ENCODE assay signal across 1 cellular context in the genomic region with DNA sequence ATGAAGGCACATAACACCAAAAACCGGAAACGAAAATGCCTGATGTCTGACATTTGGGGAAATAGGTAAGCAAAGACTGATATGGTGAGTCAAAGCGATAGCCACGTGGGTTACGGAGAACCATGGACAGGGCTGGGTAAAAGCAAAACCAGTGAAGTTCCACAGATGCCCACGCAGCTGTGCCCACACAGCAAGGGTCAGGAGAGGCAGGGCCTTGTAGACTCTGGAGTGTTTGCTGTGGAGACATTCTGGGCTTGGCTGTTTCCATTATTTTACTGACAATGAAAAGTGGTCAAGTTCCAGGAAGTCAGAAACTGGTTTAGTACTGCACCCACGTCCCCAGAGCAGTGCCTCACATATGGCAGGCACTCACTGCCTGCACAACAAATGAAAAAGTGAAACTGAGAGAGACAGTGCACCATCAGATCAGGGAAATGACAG.
TF ChIP-seq lines count a peak whose summit lies in the region.

No MANE protein-coding gene starts in this region.

TF ChIP-seq in GM12878, 131 proteins besides CTCF, POLR2A, EP300 and RAD21 (continued from another document and continues in another):
- TF ChIP-seq, protein P1, sequence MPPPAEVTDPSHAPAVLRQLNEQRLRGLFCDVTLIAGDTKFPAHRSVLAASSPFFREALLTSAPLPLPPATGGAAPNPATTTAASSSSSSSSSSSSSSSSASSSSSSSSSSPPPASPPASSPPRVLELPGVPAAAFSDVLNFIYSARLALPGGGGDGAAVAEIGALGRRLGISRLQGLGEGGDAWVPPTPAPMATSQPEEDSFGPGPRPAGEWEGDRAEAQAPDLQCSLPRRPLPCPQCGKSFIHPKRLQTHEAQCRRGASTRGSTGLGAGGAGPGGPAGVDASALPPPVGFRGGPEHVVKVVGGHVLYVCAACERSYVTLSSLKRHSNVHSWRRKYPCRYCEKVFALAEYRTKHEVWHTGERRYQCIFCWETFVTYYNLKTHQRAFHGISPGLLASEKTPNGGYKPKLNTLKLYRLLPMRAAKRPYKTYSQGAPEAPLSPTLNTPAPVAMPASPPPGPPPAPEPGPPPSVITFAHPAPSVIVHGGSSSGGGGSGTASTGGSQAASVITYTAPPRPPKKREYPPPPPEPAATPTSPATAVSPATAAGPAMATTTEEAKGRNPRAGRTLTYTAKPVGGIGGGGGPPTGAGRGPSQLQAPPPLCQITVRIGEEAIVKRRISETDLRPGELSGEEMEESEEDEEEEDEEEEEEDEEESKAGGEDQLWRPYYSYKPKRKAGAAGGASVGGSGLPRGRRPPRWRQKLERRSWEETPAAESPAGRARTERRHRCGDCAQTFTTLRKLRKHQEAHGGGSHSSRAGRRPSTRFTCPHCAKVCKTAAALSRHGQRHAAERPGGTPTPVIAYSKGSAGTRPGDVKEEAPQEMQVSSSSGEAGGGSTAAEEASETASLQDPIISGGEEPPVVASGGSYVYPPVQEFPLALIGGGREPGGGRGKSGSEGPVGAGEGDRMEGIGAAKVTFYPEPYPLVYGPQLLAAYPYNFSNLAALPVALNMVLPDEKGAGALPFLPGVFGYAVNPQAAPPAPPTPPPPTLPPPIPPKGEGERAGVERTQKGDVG (CRISPR knock-in tag; IDR thresholded peaks at IDR 0.05) = no peak
- peak; percentile 67; the same call in 1 of the 2 replicates for TF ChIP-seq JUND (IDR thresholded peaks at IDR 0.05; ENCODE audit: low read depth, low read length)
- TF ChIP-seq NBN (IDR thresholded peaks at IDR 0.05) = 0 out of 2 replicates have a peak, but pooled peaks have one; percentile 44
- 0 out of 3 replicates have a peak, but pooled peaks have one; percentile 66 for TF ChIP-seq POU2F2 (IDR thresholded peaks at IDR 0.05; ENCODE audit: borderline replicate concordance, low read depth, low read length)
- no peak for TF ChIP-seq SREBF1 (IDR thresholded peaks at IDR 0.05; ENCODE audit: low read length)
- peak; percentile 18; the same call in 1 of the 2 replicates for TF ChIP-seq TBL1XR1 (IDR thresholded peaks at IDR 0.05; ENCODE audit: low read depth, low read length)
- TF ChIP-seq SMAD5 (IDR thresholded peaks at IDR 0.05; ENCODE audit: low read depth) = no peak
- TF ChIP-seq, protein P2, sequence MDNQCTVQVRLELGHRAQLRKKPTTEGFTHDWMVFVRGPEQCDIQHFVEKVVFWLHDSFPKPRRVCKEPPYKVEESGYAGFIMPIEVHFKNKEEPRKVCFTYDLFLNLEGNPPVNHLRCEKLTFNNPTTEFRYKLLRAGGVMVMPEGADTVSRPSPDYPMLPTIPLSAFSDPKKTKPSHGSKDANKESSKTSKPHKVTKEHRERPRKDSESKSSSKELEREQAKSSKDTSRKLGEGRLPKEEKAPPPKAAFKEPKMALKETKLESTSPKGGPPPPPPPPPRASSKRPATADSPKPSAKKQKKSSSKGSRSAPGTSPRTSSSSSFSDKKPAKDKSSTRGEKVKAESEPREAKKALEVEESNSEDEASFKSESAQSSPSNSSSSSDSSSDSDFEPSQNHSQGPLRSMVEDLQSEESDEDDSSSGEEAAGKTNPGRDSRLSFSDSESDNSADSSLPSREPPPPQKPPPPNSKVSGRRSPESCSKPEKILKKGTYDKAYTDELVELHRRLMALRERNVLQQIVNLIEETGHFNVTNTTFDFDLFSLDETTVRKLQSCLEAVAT (IDR thresholded peaks at IDR 0.05) = no peak
- TF ChIP-seq, protein P3, sequence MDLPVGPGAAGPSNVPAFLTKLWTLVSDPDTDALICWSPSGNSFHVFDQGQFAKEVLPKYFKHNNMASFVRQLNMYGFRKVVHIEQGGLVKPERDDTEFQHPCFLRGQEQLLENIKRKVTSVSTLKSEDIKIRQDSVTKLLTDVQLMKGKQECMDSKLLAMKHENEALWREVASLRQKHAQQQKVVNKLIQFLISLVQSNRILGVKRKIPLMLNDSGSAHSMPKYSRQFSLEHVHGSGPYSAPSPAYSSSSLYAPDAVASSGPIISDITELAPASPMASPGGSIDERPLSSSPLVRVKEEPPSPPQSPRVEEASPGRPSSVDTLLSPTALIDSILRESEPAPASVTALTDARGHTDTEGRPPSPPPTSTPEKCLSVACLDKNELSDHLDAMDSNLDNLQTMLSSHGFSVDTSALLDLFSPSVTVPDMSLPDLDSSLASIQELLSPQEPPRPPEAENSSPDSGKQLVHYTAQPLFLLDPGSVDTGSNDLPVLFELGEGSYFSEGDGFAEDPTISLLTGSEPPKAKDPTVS (IDR thresholded peaks at IDR 0.05; ENCODE audit: low read depth, low read length) = no peak
- TF ChIP-seq, protein P4, sequence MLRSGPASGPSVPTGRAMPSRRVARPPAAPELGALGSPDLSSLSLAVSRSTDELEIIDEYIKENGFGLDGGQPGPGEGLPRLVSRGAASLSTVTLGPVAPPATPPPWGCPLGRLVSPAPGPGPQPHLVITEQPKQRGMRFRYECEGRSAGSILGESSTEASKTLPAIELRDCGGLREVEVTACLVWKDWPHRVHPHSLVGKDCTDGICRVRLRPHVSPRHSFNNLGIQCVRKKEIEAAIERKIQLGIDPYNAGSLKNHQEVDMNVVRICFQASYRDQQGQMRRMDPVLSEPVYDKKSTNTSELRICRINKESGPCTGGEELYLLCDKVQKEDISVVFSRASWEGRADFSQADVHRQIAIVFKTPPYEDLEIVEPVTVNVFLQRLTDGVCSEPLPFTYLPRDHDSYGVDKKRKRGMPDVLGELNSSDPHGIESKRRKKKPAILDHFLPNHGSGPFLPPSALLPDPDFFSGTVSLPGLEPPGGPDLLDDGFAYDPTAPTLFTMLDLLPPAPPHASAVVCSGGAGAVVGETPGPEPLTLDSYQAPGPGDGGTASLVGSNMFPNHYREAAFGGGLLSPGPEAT (IDR thresholded peaks at IDR 0.05; ENCODE audit: low read depth) = 0 out of 2 replicates have a peak, but pooled peaks have one; percentile 12
- TF ChIP-seq, protein P5, sequence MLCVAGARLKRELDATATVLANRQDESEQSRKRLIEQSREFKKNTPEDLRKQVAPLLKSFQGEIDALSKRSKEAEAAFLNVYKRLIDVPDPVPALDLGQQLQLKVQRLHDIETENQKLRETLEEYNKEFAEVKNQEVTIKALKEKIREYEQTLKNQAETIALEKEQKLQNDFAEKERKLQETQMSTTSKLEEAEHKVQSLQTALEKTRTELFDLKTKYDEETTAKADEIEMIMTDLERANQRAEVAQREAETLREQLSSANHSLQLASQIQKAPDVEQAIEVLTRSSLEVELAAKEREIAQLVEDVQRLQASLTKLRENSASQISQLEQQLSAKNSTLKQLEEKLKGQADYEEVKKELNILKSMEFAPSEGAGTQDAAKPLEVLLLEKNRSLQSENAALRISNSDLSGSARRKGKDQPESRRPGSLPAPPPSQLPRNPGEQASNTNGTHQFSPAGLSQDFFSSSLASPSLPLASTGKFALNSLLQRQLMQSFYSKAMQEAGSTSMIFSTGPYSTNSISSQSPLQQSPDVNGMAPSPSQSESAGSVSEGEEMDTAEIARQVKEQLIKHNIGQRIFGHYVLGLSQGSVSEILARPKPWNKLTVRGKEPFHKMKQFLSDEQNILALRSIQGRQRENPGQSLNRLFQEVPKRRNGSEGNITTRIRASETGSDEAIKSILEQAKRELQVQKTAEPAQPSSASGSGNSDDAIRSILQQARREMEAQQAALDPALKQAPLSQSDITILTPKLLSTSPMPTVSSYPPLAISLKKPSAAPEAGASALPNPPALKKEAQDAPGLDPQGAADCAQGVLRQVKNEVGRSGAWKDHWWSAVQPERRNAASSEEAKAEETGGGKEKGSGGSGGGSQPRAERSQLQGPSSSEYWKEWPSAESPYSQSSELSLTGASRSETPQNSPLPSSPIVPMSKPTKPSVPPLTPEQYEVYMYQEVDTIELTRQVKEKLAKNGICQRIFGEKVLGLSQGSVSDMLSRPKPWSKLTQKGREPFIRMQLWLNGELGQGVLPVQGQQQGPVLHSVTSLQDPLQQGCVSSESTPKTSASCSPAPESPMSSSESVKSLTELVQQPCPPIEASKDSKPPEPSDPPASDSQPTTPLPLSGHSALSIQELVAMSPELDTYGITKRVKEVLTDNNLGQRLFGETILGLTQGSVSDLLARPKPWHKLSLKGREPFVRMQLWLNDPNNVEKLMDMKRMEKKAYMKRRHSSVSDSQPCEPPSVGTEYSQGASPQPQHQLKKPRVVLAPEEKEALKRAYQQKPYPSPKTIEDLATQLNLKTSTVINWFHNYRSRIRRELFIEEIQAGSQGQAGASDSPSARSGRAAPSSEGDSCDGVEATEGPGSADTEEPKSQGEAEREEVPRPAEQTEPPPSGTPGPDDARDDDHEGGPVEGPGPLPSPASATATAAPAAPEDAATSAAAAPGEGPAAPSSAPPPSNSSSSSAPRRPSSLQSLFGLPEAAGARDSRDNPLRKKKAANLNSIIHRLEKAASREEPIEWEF (IDR thresholded peaks at IDR 0.05; ENCODE audit: insufficient replicate concordance, low read depth, low read length) = no peak
- TF ChIP-seq JUNB (IDR thresholded peaks at IDR 0.05) = peak; percentile 94
- TF ChIP-seq BACH1 (IDR thresholded peaks at IDR 0.05; ENCODE audit: borderline replicate concordance) = 0 out of 2 replicates have a peak, but pooled peaks have one; percentile 22
- no peak for TF ChIP-seq ZNF622 (IDR thresholded peaks at IDR 0.05)
- no peak for TF ChIP-seq CHD2 (IDR thresholded peaks at IDR 0.05; ENCODE audit: borderline replicate concordance, low read depth, low read length)
- TF ChIP-seq RCOR1 (conservative IDR thresholded peaks at IDR 0.05; ENCODE audit: low read depth, low read length) = 0 out of 2 replicates have a peak, but pooled peaks have one; percentile 48
- no peak for TF ChIP-seq GABPA (IDR thresholded peaks at IDR 0.05; ENCODE audit: low read depth)
- no peak for TF ChIP-seq BMI1 (IDR thresholded peaks at IDR 0.05; ENCODE audit: borderline replicate concordance)
- no peak; the same call in 1 of the 2 replicates for TF ChIP-seq SMC3 (IDR thresholded peaks at IDR 0.05; ENCODE audit: borderline replicate concordance, low read length)
- no peak for TF ChIP-seq NFYA (IDR thresholded peaks at IDR 0.05; ENCODE audit: borderline replicate concordance, low read depth, low read length)
- TF ChIP-seq, protein P6, sequence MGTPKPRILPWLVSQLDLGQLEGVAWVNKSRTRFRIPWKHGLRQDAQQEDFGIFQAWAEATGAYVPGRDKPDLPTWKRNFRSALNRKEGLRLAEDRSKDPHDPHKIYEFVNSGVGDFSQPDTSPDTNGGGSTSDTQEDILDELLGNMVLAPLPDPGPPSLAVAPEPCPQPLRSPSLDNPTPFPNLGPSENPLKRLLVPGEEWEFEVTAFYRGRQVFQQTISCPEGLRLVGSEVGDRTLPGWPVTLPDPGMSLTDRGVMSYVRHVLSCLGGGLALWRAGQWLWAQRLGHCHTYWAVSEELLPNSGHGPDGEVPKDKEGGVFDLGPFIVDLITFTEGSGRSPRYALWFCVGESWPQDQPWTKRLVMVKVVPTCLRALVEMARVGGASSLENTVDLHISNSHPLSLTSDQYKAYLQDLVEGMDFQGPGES (IDR thresholded peaks at IDR 0.05) = no peak
- TF ChIP-seq CEBPB (IDR thresholded peaks at IDR 0.05; ENCODE audit: borderline replicate concordance in 1 of 2, low read depth in 2 of 2, low read length in 2 of 2) = no peak
- TF ChIP-seq, protein P7, sequence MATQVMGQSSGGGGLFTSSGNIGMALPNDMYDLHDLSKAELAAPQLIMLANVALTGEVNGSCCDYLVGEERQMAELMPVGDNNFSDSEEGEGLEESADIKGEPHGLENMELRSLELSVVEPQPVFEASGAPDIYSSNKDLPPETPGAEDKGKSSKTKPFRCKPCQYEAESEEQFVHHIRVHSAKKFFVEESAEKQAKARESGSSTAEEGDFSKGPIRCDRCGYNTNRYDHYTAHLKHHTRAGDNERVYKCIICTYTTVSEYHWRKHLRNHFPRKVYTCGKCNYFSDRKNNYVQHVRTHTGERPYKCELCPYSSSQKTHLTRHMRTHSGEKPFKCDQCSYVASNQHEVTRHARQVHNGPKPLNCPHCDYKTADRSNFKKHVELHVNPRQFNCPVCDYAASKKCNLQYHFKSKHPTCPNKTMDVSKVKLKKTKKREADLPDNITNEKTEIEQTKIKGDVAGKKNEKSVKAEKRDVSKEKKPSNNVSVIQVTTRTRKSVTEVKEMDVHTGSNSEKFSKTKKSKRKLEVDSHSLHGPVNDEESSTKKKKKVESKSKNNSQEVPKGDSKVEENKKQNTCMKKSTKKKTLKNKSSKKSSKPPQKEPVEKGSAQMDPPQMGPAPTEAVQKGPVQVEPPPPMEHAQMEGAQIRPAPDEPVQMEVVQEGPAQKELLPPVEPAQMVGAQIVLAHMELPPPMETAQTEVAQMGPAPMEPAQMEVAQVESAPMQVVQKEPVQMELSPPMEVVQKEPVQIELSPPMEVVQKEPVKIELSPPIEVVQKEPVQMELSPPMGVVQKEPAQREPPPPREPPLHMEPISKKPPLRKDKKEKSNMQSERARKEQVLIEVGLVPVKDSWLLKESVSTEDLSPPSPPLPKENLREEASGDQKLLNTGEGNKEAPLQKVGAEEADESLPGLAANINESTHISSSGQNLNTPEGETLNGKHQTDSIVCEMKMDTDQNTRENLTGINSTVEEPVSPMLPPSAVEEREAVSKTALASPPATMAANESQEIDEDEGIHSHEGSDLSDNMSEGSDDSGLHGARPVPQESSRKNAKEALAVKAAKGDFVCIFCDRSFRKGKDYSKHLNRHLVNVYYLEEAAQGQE (IDR thresholded peaks at IDR 0.05; ENCODE audit: low read depth, low read length) = peak; percentile 82
- no peak for TF ChIP-seq FOS (IDR thresholded peaks at IDR 0.05; ENCODE audit: borderline replicate concordance, extremely low read depth, insufficient read length)
- TF ChIP-seq RAD51 (IDR thresholded peaks at IDR 0.05) = peak; percentile 58; the same call in 1 of the 2 replicates
- no peak for TF ChIP-seq MEF2A (IDR thresholded peaks at IDR 0.05; ENCODE audit: insufficient read depth, low read depth, low read length)
- TF ChIP-seq RELA (IDR thresholded peaks at IDR 0.05; ENCODE audit: borderline replicate concordance, partially characterized antibody) = no peak
- no peak for TF ChIP-seq KLF5 (IDR thresholded peaks at IDR 0.05; ENCODE audit: partially characterized antibody)
- TF ChIP-seq NR2C1 (IDR thresholded peaks at IDR 0.05) = no peak
- TF ChIP-seq HDAC2 (IDR thresholded peaks at IDR 0.05) = no peak
- TF ChIP-seq RB1 (IDR thresholded peaks at IDR 0.05; ENCODE audit: borderline replicate concordance) = no peak
- TF ChIP-seq, protein P8, sequence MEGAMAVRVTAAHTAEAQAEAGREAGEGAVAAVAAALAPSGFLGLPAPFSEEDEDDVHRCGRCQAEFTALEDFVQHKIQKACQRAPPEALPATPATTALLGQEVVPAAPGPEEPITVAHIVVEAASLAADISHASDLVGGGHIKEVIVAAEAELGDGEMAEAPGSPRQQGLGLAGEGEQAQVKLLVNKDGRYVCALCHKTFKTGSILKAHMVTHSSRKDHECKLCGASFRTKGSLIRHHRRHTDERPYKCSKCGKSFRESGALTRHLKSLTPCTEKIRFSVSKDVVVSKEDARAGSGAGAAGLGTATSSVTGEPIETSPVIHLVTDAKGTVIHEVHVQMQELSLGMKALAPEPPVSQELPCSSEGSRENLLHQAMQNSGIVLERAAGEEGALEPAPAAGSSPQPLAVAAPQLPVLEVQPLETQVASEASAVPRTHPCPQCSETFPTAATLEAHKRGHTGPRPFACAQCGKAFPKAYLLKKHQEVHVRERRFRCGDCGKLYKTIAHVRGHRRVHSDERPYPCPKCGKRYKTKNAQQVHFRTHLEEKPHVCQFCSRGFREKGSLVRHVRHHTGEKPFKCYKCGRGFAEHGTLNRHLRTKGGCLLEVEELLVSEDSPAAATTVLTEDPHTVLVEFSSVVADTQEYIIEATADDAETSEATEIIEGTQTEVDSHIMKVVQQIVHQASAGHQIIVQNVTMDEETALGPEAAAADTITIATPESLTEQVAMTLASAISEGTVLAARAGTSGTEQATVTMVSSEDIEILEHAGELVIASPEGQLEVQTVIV (IDR thresholded peaks at IDR 0.05; ENCODE audit: borderline replicate concordance, partially characterized antibody) = no peak
